Comparison of ENCODE assay signal across 1 cellular context in the genomic region with DNA sequence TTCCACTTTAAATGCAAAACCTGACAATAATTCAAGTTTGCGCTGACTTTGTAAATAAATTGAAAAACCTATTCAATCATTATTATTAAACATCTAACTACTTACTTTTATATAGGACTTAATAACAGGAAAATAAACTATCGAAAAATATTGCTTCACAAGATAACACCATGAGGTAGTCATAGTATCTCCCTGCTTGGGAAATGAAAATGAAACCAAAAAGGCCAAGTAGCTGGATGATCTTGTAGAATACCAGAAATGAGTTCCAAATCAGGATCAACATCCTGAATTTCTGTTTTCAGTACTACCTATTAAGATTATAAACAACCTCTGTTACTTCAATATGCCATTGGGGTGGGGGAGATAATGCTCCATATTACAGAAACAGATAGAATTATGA.
TF ChIP-seq lines count a peak whose summit lies in the region.

No MANE protein-coding gene starts in this region.

TF ChIP-seq in WTC11, 78 proteins besides CTCF, POLR2A, EP300 and RAD21 (continued from another document):
- TF ChIP-seq, protein P1, sequence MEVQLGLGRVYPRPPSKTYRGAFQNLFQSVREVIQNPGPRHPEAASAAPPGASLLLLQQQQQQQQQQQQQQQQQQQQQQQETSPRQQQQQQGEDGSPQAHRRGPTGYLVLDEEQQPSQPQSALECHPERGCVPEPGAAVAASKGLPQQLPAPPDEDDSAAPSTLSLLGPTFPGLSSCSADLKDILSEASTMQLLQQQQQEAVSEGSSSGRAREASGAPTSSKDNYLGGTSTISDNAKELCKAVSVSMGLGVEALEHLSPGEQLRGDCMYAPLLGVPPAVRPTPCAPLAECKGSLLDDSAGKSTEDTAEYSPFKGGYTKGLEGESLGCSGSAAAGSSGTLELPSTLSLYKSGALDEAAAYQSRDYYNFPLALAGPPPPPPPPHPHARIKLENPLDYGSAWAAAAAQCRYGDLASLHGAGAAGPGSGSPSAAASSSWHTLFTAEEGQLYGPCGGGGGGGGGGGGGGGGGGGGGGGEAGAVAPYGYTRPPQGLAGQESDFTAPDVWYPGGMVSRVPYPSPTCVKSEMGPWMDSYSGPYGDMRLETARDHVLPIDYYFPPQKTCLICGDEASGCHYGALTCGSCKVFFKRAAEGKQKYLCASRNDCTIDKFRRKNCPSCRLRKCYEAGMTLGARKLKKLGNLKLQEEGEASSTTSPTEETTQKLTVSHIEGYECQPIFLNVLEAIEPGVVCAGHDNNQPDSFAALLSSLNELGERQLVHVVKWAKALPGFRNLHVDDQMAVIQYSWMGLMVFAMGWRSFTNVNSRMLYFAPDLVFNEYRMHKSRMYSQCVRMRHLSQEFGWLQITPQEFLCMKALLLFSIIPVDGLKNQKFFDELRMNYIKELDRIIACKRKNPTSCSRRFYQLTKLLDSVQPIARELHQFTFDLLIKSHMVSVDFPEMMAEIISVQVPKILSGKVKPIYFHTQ (CRISPR knock-in tag; IDR thresholded peaks at IDR 0.05), result no peak
- TF ChIP-seq NR2C2 (CRISPR knock-in tag; IDR thresholded peaks at IDR 0.05), result no peak
- TF ChIP-seq TP53 (CRISPR knock-in tag; IDR thresholded peaks at IDR 0.05), result no peak
- TF ChIP-seq, protein P2, sequence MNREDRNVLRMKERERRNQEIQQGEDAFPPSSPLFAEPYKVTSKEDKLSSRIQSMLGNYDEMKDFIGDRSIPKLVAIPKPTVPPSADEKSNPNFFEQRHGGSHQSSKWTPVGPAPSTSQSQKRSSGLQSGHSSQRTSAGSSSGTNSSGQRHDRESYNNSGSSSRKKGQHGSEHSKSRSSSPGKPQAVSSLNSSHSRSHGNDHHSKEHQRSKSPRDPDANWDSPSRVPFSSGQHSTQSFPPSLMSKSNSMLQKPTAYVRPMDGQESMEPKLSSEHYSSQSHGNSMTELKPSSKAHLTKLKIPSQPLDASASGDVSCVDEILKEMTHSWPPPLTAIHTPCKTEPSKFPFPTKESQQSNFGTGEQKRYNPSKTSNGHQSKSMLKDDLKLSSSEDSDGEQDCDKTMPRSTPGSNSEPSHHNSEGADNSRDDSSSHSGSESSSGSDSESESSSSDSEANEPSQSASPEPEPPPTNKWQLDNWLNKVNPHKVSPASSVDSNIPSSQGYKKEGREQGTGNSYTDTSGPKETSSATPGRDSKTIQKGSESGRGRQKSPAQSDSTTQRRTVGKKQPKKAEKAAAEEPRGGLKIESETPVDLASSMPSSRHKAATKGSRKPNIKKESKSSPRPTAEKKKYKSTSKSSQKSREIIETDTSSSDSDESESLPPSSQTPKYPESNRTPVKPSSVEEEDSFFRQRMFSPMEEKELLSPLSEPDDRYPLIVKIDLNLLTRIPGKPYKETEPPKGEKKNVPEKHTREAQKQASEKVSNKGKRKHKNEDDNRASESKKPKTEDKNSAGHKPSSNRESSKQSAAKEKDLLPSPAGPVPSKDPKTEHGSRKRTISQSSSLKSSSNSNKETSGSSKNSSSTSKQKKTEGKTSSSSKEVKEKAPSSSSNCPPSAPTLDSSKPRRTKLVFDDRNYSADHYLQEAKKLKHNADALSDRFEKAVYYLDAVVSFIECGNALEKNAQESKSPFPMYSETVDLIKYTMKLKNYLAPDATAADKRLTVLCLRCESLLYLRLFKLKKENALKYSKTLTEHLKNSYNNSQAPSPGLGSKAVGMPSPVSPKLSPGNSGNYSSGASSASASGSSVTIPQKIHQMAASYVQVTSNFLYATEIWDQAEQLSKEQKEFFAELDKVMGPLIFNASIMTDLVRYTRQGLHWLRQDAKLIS (CRISPR knock-in tag; IDR thresholded peaks at IDR 0.05; ENCODE audit: borderline replicate concordance), result no peak
- TF ChIP-seq OVOL2 (CRISPR knock-in tag; IDR thresholded peaks at IDR 0.05; ENCODE audit: borderline replicate concordance), result no peak
- no peak for TF ChIP-seq MLX (CRISPR knock-in tag; IDR thresholded peaks at IDR 0.05)
- no peak for TF ChIP-seq ATF2 (CRISPR knock-in tag; IDR thresholded peaks at IDR 0.05; ENCODE audit: borderline replicate concordance, low read depth)
- no peak for TF ChIP-seq NFATC4 (CRISPR knock-in tag; IDR thresholded peaks at IDR 0.05)
- TF ChIP-seq, protein P3, sequence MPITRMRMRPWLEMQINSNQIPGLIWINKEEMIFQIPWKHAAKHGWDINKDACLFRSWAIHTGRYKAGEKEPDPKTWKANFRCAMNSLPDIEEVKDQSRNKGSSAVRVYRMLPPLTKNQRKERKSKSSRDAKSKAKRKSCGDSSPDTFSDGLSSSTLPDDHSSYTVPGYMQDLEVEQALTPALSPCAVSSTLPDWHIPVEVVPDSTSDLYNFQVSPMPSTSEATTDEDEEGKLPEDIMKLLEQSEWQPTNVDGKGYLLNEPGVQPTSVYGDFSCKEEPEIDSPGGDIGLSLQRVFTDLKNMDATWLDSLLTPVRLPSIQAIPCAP (CRISPR knock-in tag; IDR thresholded peaks at IDR 0.05), result no peak
- TF ChIP-seq ARID4B (CRISPR knock-in tag; IDR thresholded peaks at IDR 0.05; ENCODE audit: borderline replicate concordance), result no peak
- no peak for TF ChIP-seq ZNF121 (CRISPR knock-in tag; IDR thresholded peaks at IDR 0.05)
- TF ChIP-seq KAT7 (CRISPR knock-in tag; IDR thresholded peaks at IDR 0.05; ENCODE audit: borderline replicate concordance), result no peak
- TF ChIP-seq CDX4 (CRISPR knock-in tag; IDR thresholded peaks at IDR 0.05; ENCODE audit: borderline replicate concordance), result no peak
- no peak for TF ChIP-seq CREB1 (CRISPR knock-in tag; IDR thresholded peaks at IDR 0.05)
- TF ChIP-seq, protein P4, sequence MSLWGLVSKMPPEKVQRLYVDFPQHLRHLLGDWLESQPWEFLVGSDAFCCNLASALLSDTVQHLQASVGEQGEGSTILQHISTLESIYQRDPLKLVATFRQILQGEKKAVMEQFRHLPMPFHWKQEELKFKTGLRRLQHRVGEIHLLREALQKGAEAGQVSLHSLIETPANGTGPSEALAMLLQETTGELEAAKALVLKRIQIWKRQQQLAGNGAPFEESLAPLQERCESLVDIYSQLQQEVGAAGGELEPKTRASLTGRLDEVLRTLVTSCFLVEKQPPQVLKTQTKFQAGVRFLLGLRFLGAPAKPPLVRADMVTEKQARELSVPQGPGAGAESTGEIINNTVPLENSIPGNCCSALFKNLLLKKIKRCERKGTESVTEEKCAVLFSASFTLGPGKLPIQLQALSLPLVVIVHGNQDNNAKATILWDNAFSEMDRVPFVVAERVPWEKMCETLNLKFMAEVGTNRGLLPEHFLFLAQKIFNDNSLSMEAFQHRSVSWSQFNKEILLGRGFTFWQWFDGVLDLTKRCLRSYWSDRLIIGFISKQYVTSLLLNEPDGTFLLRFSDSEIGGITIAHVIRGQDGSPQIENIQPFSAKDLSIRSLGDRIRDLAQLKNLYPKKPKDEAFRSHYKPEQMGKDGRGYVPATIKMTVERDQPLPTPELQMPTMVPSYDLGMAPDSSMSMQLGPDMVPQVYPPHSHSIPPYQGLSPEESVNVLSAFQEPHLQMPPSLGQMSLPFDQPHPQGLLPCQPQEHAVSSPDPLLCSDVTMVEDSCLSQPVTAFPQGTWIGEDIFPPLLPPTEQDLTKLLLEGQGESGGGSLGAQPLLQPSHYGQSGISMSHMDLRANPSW (CRISPR knock-in tag; conservative IDR thresholded peaks at IDR 0.05; ENCODE audit: low read depth), result no peak
- TF ChIP-seq GTF2I (CRISPR knock-in tag; conservative IDR thresholded peaks at IDR 0.05), result no peak
